8 cellular contexts compared by ENCODE assay signal in genomic region chr1:23838401-23838866, GRCh38. TPM values are rescaled to one million over a fixed set of nuclear protein-coding genes. Genes with fewer than 3 reads are reported as not detected.
DNase-seq lines count a peak whose midpoint lies in the region; ATAC-seq and TF ChIP-seq lines count a peak whose summit lies in the region.

No MANE protein-coding gene starts in this region.

- no peak overlapping the region for H3K4ac ChIP-seq in neuronal stem cell (ENCODE audit: low read length)

- H3K9ac ChIP-seq in neuronal stem cell (ENCODE audit: low read depth, low read length, poor library complexity) = no peak overlapping the region

- H3K23ac ChIP-seq in neuronal stem cell (ENCODE audit: low read depth, low read length, poor library complexity) = no peak overlapping the region

- no peak overlapping the region for H3K18ac ChIP-seq in neuronal stem cell (ENCODE audit: low read length)

- no peak for TF ChIP-seq POLR2A in stomach (IDR thresholded peaks at IDR 0.05)

- TF ChIP-seq CTCF in stomach (IDR thresholded peaks at IDR 0.05) = no peak

- no peak overlapping the region for H2AK5ac ChIP-seq in neuronal stem cell (ENCODE audit: low read depth, low read length)

- H3K27me3 ChIP-seq in neuronal stem cell (ENCODE audit: control insufficient read depth in 3 of 3, insufficient read depth in 3 of 3, low read depth in 1 of 3, low read length in 3 of 3) (peaks cover 0 to 17% (median 10%) of the 10 kb centered on the region in 3 experiments), stomach (no peaks in the 10 kb centered on the region)

- peak; percentile 68 for ATAC-seq in HG03439 (IDR thresholded peaks at IDR 0.05; ENCODE audit: unreplicated experiment)
- no peak for ATAC-seq in HG02623 (IDR thresholded peaks at IDR 0.05; ENCODE audit: unreplicated experiment)

- H3K4me1 ChIP-seq in neuronal stem cell (ENCODE audit: control insufficient read depth in 2 of 2, insufficient read depth in 1 of 2, low read depth in 1 of 2, low read length in 2 of 2) = peaks cover 0 to 3% of the 10 kb centered on the region in 2 donors
- peaks cover 4 to 15% (median 13%) of the 10 kb centered on the region in 4 donors for H3K4me1 ChIP-seq in stomach

- no peak overlapping the region for H2BK5ac ChIP-seq in neuronal stem cell (ENCODE audit: low read length)

- H3K4me3 ChIP-seq in neuronal stem cell (ENCODE audit: low read length in 2 of 2) (peak overlapping the region; percentile 32 to 72), stomach (peak overlapping the region; percentile 24 to 52 (median 38))

- H3K9me3 ChIP-seq in neuronal stem cell (replicated peaks in 1 of 2; ENCODE audit: control insufficient read depth in 2 of 2, insufficient read depth in 1 of 2, low read depth in 1 of 2, low read length in 2 of 2) (no peaks in the 10 kb centered on the region), stomach (no peaks in the 10 kb centered on the region)

- no peak overlapping the region for H2BK15ac ChIP-seq in neuronal stem cell (ENCODE audit: low read length)

- H3K79me1 ChIP-seq in neuronal stem cell (ENCODE audit: low read depth, low read length) = no peaks in the 10 kb centered on the region

- H3K36me3 ChIP-seq in neuronal stem cell (replicated peaks in 1 of 2; ENCODE audit: control insufficient read depth in 2 of 2, insufficient read depth in 2 of 2, low read length in 2 of 2) (no peaks in the 10 kb centered on the region), stomach (no peaks in the 10 kb centered on the region)

- H3K27ac ChIP-seq in neuronal stem cell (replicated peaks; ENCODE audit: low read length) (no peak overlapping the region), stomach (peak overlapping the region in 1 of 5 donors; percentile 49)

- no peak overlapping the region for H4K91ac ChIP-seq in neuronal stem cell (ENCODE audit: low read depth, low read length, poor library complexity)

- H3K14ac ChIP-seq in neuronal stem cell (ENCODE audit: low read length) = no peak overlapping the region

- H2BK120ac ChIP-seq in neuronal stem cell (ENCODE audit: low read depth, low read length) = no peak overlapping the region

- intact Hi-C loops in stomach (cut with DNase I; ENCODE audit: low total_unique reads) = no loop called here

- H2BK12ac ChIP-seq in neuronal stem cell (ENCODE audit: low read length) = no peak overlapping the region

- peak overlapping the region; percentile 56 for H3K4me2 ChIP-seq in neuronal stem cell (ENCODE audit: insufficient read depth, low read length, poor library complexity, severe bottlenecking)

- H4K8ac ChIP-seq in neuronal stem cell (ENCODE audit: low read depth, low read length) = no peak overlapping the region

- no CpG with 5 or more reads among the region's 21 CpGs for WGBS in neuronal stem cell (ENCODE audit: extremely low coverage in 2 of 2, insufficient read length in 2 of 2, insufficient replicate concordance in 1 of 2), 2 donors
- 0 to 1% (median 1%) methylated on average over 13 to 21 of the region's 21 CpGs for WGBS in stomach, 5 donors

- H2AFZ ChIP-seq in neuronal stem cell (ENCODE audit: low read length) = peak overlapping the region; percentile 90

- in situ Hi-C loops in G401 (cut with HindIII; ENCODE audit: low sequenced_read_pairs) = no loop called here

- no peak for TF ChIP-seq EP300 in stomach (IDR thresholded peaks at IDR 0.05)

- DNase-seq in G401 (ENCODE audit: low spot score) (peak; percentile 8), OCI-M2 (lab: John Stamatoyannopoulos, UW; ENCODE audit: unreplicated experiment) (peak; percentile 24), fibroblast of peridontal ligament (ENCODE audit: extremely low read depth) (peak; percentile 17), neuronal stem cell (ENCODE audit: low spot score) (peak; percentile 40), stomach (peak; percentile 78)
- DNase-seq in activated T-cell treated with anti-CD3 and anti-CD28 coated beads, Interleukin-2, amount 50 U/mL, for 48 hours = peak; percentile 84 to 86

RNA-seq across cellular contexts. Expression of gene HMGCL, which starts 13.2 kb away (rescaled TPM):
- 52.9 and 55.8 TPM in 2 replicates for total RNA-seq in G401 (2014; rRNA removed; shearing (Covaris generic))
- 16.0 TPM for polyA plus RNA-seq in neuronal stem cell (2013, experiment 1 of 2)
- 15.8 TPM for polyA plus RNA-seq in neuronal stem cell (2013, experiment 2 of 2)
- 10 to 100 TPM in 4 of 5 donors, not detected in 1; 20.1 to 52.7 (median 36.7) TPM for total RNA-seq in stomach
- polyA plus RNA-seq in stomach = 10 to 100 TPM; 39.8 to 71.0 (median 46.1) TPM

RNA-seq across cellular contexts. Expression of gene FUCA1, which starts 29.7 kb away (rescaled TPM):
- 79.4 and 84.1 TPM in 2 replicates for total RNA-seq in G401 (2014; rRNA removed; shearing (Covaris generic))
- polyA plus RNA-seq in neuronal stem cell (2013, experiment 1 of 2) = 3.8 TPM
- 3.5 TPM for polyA plus RNA-seq in neuronal stem cell (2013, experiment 2 of 2)
- total RNA-seq in stomach = 10 to 100 TPM in 3 of 5 donors, 1 to 10 TPM in 2; 4.1 to 80.0 (median 29.0) TPM
- polyA plus RNA-seq in stomach = 10 to 100 TPM; 12.4 to 27.3 (median 18.6) TPM

RNA-seq across cellular contexts. Expression of gene GALE, which starts 37.9 kb away (rescaled TPM):
- 44.8 and 52.7 TPM in 2 replicates for total RNA-seq in G401 (2014; rRNA removed; shearing (Covaris generic))
- polyA plus RNA-seq in neuronal stem cell (2013, experiment 1 of 2) = 24.0 TPM
- polyA plus RNA-seq in neuronal stem cell (2013, experiment 2 of 2) = 26.2 TPM
- 100 to 1,000 TPM in 3 of 5 donors, 10 to 100 TPM in 2; 34.4 to 401 (median 134) TPM for total RNA-seq in stomach
- 100 to 1,000 TPM; 107 to 443 (median 165) TPM for polyA plus RNA-seq in stomach

RNA-seq across cellular contexts. Expression of gene LYPLA2, which starts 47.5 kb away (rescaled TPM):
- total RNA-seq in G401 (2014; rRNA removed; shearing (Covaris generic)) = 99.8 and 119 TPM in 2 replicates
- polyA plus RNA-seq in neuronal stem cell (2013, experiment 1 of 2) = 66.5 TPM
- 66.6 TPM for polyA plus RNA-seq in neuronal stem cell (2013, experiment 2 of 2)
- 10 to 100 TPM; 29.0 to 84.6 (median 36.2) TPM for total RNA-seq in stomach
- 10 to 100 TPM; 61.1 to 85.2 (median 67.6) TPM for polyA plus RNA-seq in stomach

Comparison
In these comparisons a context has a peak if more than half of its experiments do, and no peak if none do; other contexts are left out.
1. DNase-seq: peak in every context shown above with its lines; median percentile 85 in activated T-cell treated with anti-CD3 and anti-CD28 coated beads, Interleukin-2, amount 50 U/mL, for 48 hours; 78 in stomach; 40 in neuronal stem cell; 24 in OCI-M2; 17 in fibroblast of peridontal ligament; 8 in G401.